In genomic region chr10:112053895-112054294, GRCh38 we compare ENCODE assay signal across 7 cellular contexts.
"Had no signal": no experiment of that assay in that cellular context is flagged by ENCODE, and none has a peak within 500 bp of the region (broad histone marks: within the 10 kb centered on the region; RNA-seq: fewer than 3 reads in every experiment).

No MANE protein-coding gene starts in this region.

- H3K4me2 ChIP-seq: KMS-11 had no signal

- H3K9ac ChIP-seq: KMS-11 had no signal

- DNase-seq: IMR-90, KBM-7, KG1 had no signal

- H3K4me3 ChIP-seq: K562 had no signal

- ATAC-seq: K562 had no signal

- H3K27ac ChIP-seq: HL-60, KMS-11 had no signal

- FAIRE-seq: HTR-8/SVneo, K562 had no signal
